ENCODE assay signal across 8 cellular contexts in the genomic region with DNA sequence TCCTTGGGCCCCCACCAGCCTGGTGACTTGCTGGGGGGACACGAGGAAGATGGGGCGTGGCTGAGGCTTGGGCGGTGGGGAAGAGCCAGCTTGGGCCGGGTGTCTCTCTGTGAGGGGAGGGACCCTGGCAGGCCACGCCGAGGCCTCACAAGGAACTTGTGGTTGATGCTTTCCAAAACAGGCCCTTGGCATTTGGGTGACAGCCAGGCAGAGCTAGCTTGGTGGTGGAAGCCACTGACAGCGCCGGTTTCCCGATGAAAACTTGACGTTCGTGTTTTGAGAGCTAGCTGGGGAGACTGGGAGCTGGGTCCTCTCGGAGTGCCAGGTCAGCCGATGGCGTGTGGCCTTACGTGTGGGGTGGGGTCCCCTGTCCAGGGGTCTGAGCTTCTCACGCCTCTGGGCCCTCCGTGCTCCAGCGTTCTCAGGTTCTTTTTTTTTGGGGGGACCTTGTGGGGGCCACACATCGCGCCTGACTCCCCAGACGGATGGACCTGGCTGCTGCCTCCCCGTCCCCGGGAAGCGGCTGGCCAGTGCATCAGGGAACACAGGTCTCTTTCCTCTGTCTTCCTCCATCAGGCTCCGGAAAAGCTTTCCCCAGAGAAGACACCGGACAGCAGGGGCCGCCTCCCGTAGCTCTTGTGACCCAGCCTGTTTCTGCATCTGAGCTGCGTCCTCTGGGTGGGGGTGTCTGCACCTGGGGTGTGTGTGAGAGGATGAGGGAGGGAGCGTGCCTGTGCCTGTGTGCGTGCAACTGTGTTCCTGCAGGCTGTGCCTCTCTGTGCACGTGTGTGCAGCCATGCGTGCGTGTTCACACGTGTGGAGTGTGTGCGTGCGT.
A peak's percentile ranks its signal among the peaks of the same experiment; 100 is the strongest.
DNase-seq lines count a peak whose midpoint lies in the region; ATAC-seq, FAIRE-seq and TF ChIP-seq lines count a peak whose summit lies in the region.

No MANE protein-coding gene starts in this region.

- H3K79me1 ChIP-seq in neuronal stem cell (ENCODE audit: low read depth, low read length), result no peaks in the 10 kb centered on the region

- no peak overlapping the region for H4K8ac ChIP-seq in neuronal stem cell (ENCODE audit: low read depth, low read length)

- FAIRE-seq in H54 (lab: Jason Lieb, UNC), result no peak

- peak overlapping the region; percentile 73 for H3K23ac ChIP-seq in neuronal stem cell (ENCODE audit: low read depth, low read length, poor library complexity)

- H3K79me2 ChIP-seq in DOHH2 (ENCODE audit: control insufficient read depth, low read length), result no peaks in the 10 kb centered on the region

- no peak overlapping the region for H3K9ac ChIP-seq in neuronal stem cell (ENCODE audit: low read depth, low read length, poor library complexity)

- peak overlapping the region; percentile 79 for H2AFZ ChIP-seq in neuronal stem cell (ENCODE audit: low read length)

- H3F3A ChIP-seq in DOHH2 (ENCODE audit: control insufficient read depth, insufficient read depth), result peaks cover 18% of the 10 kb centered on the region

- TF ChIP-seq POLR2A in H54 (IDR thresholded peaks at IDR 0.05; ENCODE audit: low read depth, low read length), result no peak

- peak overlapping the region; percentile 74 for H2AK5ac ChIP-seq in neuronal stem cell (ENCODE audit: low read depth, low read length)

- H2BK5ac ChIP-seq in neuronal stem cell (ENCODE audit: low read length), result no peak overlapping the region

- WGBS in neuronal stem cell (ENCODE audit: extremely low coverage in 2 of 2, insufficient read length in 2 of 2, insufficient replicate concordance in 1 of 2), 2 donors, result no CpG with 5 or more reads among the region's 37 CpGs

- peak overlapping the region; percentile 83 for H2BK15ac ChIP-seq in neuronal stem cell (ENCODE audit: low read length)

- ATAC-seq in GM21360 (IDR thresholded peaks at IDR 0.05; ENCODE audit: unreplicated experiment) (peak; percentile 33), HG03521 (IDR thresholded peaks at IDR 0.05; ENCODE audit: unreplicated experiment) (peak; percentile 25), GM18520 (IDR thresholded peaks at IDR 0.05; ENCODE audit: unreplicated experiment) (no peak)

- peak overlapping the region; percentile 65 for H3K18ac ChIP-seq in neuronal stem cell (ENCODE audit: low read length)

- no peak overlapping the region for H2BK12ac ChIP-seq in neuronal stem cell (ENCODE audit: low read length)

- no peaks in the 10 kb centered on the region for H3K9me3 ChIP-seq in DOHH2 (ENCODE audit: control insufficient read depth, insufficient read depth, low read length)
- H3K9me3 ChIP-seq in neuronal stem cell (replicated peaks in 1 of 2; ENCODE audit: control insufficient read depth in 2 of 2, insufficient read depth in 1 of 2, low read depth in 1 of 2, low read length in 2 of 2), result no peaks in the 10 kb centered on the region

- peaks cover 66% of the 10 kb centered on the region for H3K4me1 ChIP-seq in DOHH2 (ENCODE audit: control insufficient read depth, low read length)
- H3K4me1 ChIP-seq in neuronal stem cell (ENCODE audit: control insufficient read depth in 2 of 2, insufficient read depth in 1 of 2, low read depth in 1 of 2, low read length in 2 of 2), result no peaks in the 10 kb centered on the region

- no peaks in the 10 kb centered on the region for H4K20me1 ChIP-seq in DOHH2 (ENCODE audit: control insufficient read depth, insufficient read depth, low read depth, low read length)

- H3K14ac ChIP-seq in neuronal stem cell (ENCODE audit: low read length), result peak overlapping the region; percentile 56

- peak overlapping the region; percentile 85 for H3K27ac ChIP-seq in DOHH2 (ENCODE audit: low read depth, low read length)
- no peak overlapping the region for H3K27ac ChIP-seq in neuronal stem cell (replicated peaks; ENCODE audit: low read length)

- no peak for TF ChIP-seq CTCF in DOHH2 (IDR thresholded peaks at IDR 0.05; ENCODE audit: low read depth, low read length, poor library complexity, severe bottlenecking)

- H3K4me3 ChIP-seq in DOHH2 (ENCODE audit: low read length), result peak overlapping the region; percentile 77
- H3K4me3 ChIP-seq in neuronal stem cell (ENCODE audit: low read length in 2 of 2), result peak overlapping the region in 1 of 2 donors; percentile 70

- H2BK120ac ChIP-seq in neuronal stem cell (ENCODE audit: low read depth, low read length), result no peak overlapping the region

- H4K91ac ChIP-seq in neuronal stem cell (ENCODE audit: low read depth, low read length, poor library complexity), result no peak overlapping the region

- H3K4me2 ChIP-seq in DOHH2 (ENCODE audit: low read length) (peak overlapping the region; percentile 93), neuronal stem cell (ENCODE audit: insufficient read depth, low read length, poor library complexity, severe bottlenecking) (peak overlapping the region; percentile 40)

- H3K9me2 ChIP-seq in DOHH2 (replicated peaks; ENCODE audit: control insufficient read depth, low read length), result no peaks in the 10 kb centered on the region

- DNase-seq in astrocyte of the hippocampus (ENCODE audit: low read depth, low spot score) (peak; percentile 13), neuronal stem cell (ENCODE audit: low spot score) (no peak), kidney tubule cell (ENCODE audit: low spot score) (no peak), H54 (ENCODE audit: insufficient read length, low spot score) (no peak)

- H3K36me3 ChIP-seq in DOHH2 (ENCODE audit: control insufficient read depth, low read length), result no peaks in the 10 kb centered on the region
- H3K36me3 ChIP-seq in neuronal stem cell (replicated peaks in 1 of 2; ENCODE audit: control insufficient read depth in 2 of 2, insufficient read depth in 2 of 2, low read length in 2 of 2), result no peaks in the 10 kb centered on the region

- H3K27me3 ChIP-seq in DOHH2 (ENCODE audit: control insufficient read depth, low read length) (no peaks in the 10 kb centered on the region), neuronal stem cell (ENCODE audit: control insufficient read depth in 3 of 3, insufficient read depth in 3 of 3, low read depth in 1 of 3, low read length in 3 of 3) (peaks cover 0 to 41% (median 19%) of the 10 kb centered on the region in 3 experiments)

- no peak overlapping the region for H3K4ac ChIP-seq in neuronal stem cell (ENCODE audit: low read length)
